ENCODE assay signal across 1 cellular context in genomic region chr4:1834047-1834769, GRCh38.
TF ChIP-seq lines count a peak whose summit lies in the region.

No MANE protein-coding gene starts in this region.

TF ChIP-seq in HCT116, 20 proteins besides CTCF, POLR2A, EP300 and RAD21 (continued from another document):
- TF ChIP-seq REST (IDR thresholded peaks at IDR 0.05; ENCODE audit: low read depth) (no peak), FOSL1 (IDR thresholded peaks at IDR 0.05; ENCODE audit: low read depth) (no peak), CEBPB (IDR thresholded peaks at IDR 0.05; ENCODE audit: low read depth) (no peak)
